In the genomic region with DNA sequence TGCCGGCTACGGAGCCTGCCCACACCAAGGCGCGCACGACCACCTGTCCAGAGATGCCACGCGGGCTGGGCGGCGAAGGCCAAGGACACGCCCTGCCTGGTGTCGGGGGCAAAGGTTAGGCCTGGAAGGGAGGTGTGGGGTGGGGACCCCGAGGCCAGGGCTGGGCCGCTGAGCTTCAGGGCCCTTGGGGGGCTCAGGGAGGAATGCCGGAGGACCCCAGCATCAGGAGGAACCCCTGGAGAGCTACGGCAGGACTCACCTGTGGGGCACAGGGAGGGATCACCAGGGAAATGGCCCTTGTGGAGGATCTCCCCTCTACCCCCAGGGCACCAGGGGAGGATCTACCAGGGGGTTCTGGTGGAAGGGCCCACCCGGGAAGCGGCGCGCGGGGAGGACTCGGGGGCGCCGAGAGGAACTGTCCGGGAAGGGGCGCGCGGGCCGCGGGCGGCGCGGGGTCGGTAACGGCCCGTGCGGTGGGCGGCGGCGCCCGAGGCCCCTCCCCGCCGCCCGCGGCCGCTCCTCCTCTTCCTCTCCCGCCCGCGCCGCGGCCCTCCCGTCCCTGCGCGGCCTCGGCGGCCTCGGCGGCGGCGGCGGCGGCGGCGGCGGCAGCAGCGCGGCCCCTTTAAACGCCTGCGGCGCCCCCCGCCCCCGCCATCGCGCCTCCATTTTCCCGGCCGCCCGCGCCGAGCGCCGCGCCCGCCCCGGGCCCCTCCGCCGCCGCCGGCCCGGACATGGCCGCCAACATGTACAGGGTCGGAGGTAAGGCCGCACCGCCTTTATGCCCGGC, we compare ENCODE assay signal across 1 cellular context.
TF ChIP-seq lines count a peak whose summit lies in the region.

A gene (plus strand): TSS at position 523 of the 787 bp plus-strand sequence. CDS start 209 bp downstream, at position 732.

TF ChIP-seq in HepG2, 621 proteins besides CTCF, POLR2A, EP300 and RAD21 (continued from another document and continues in another):
- TF ChIP-seq, protein P1, sequence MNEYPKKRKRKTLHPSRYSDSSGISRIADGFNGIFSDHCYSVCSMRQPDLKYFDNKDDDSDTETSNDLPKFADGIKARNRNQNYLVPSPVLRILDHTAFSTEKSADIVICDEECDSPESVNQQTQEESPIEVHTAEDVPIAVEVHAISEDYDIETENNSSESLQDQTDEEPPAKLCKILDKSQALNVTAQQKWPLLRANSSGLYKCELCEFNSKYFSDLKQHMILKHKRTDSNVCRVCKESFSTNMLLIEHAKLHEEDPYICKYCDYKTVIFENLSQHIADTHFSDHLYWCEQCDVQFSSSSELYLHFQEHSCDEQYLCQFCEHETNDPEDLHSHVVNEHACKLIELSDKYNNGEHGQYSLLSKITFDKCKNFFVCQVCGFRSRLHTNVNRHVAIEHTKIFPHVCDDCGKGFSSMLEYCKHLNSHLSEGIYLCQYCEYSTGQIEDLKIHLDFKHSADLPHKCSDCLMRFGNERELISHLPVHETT (CRISPR knock-in tag; conservative IDR thresholded peaks at IDR 0.05): peak; percentile 56; the same call in 1 of the 2 replicates
- TF ChIP-seq ZNF746 (CRISPR knock-in tag; IDR thresholded peaks at IDR 0.05) (no peak), ZNF441 (CRISPR knock-in tag; IDR thresholded peaks at IDR 0.05; ENCODE audit: borderline replicate concordance) (peak; percentile 35; the same call in 1 of the 2 replicates), RBM22 (optimal IDR thresholded peaks at IDR 0.05; ENCODE audit: low read length) (peak; percentile 16), ZNF546 (CRISPR knock-in tag; conservative IDR thresholded peaks at IDR 0.05) (no peak; the same call in 1 of the 2 replicates), CC2D1A (CRISPR knock-in tag; IDR thresholded peaks at IDR 0.05) (no peak), ZSCAN30 (CRISPR knock-in tag; IDR thresholded peaks at IDR 0.05) (no peak), YEATS2 (CRISPR knock-in tag; IDR thresholded peaks at IDR 0.05; ENCODE audit: borderline replicate concordance) (no peak), TAF1 (CRISPR knock-in tag; IDR thresholded peaks at IDR 0.05) (peak; percentile 58), ZNF121 (CRISPR knock-in tag; IDR thresholded peaks at IDR 0.05) (no peak), ZFP36L2 (CRISPR knock-in tag; IDR thresholded peaks at IDR 0.05) (0 out of 2 replicates have a peak, but pooled peaks have one; percentile 48), BRCA1 (CRISPR knock-in tag; IDR thresholded peaks at IDR 0.05) (0 out of 2 replicates have a peak, but pooled peaks have one; percentile 24), NR2F1 (CRISPR knock-in tag; IDR thresholded peaks at IDR 0.05) (peak; percentile 57 to 66; a peak in 3 of 4 replicates), ZNF20 (CRISPR knock-in tag; IDR thresholded peaks at IDR 0.05) (no peak), TCF7L2 (IDR thresholded peaks at IDR 0.05; ENCODE audit: low read depth, low read length) (no peak), ATF7-NPFF (CRISPR knock-in tag; IDR thresholded peaks at IDR 0.05; ENCODE audit: low read depth) (peak; percentile 68; the same call in 1 of the 2 replicates), SMAD1 (CRISPR knock-in tag; IDR thresholded peaks at IDR 0.05; ENCODE audit: borderline replicate concordance, low read depth) (0 out of 2 replicates have a peak, but pooled peaks have one; percentile 20), CBX5 (CRISPR knock-in tag; IDR thresholded peaks at IDR 0.05; ENCODE audit: borderline replicate concordance) (no peak), CAMTA2 (CRISPR knock-in tag; IDR thresholded peaks at IDR 0.05; ENCODE audit: borderline replicate concordance) (no peak), RARA (CRISPR knock-in tag; IDR thresholded peaks at IDR 0.05) (peak; percentile 48), ZNF737 (CRISPR knock-in tag; IDR thresholded peaks at IDR 0.05; ENCODE audit: borderline replicate concordance) (no peak), SUZ12 (IDR thresholded peaks at IDR 0.05; ENCODE audit: low read depth, low read length) (no peak), SOX6 (IDR thresholded peaks at IDR 0.05) (no peak), SOX6 (CRISPR knock-in tag; IDR thresholded peaks at IDR 0.05) (peak; percentile 45; the same call in 1 of the 2 replicates), NPAS2 (CRISPR knock-in tag; IDR thresholded peaks at IDR 0.05; ENCODE audit: borderline replicate concordance) (no peak), SMARCE1 (IDR thresholded peaks at IDR 0.05; ENCODE audit: borderline replicate concordance) (no peak), REXO4 (CRISPR knock-in tag; IDR thresholded peaks at IDR 0.05; ENCODE audit: borderline replicate concordance) (no peak), CHD2 (IDR thresholded peaks at IDR 0.05; ENCODE audit: low read depth, low read length) (no peak), ZSCAN9 (CRISPR knock-in tag; IDR thresholded peaks at IDR 0.05; ENCODE audit: borderline replicate concordance) (no peak), ZNF879 (CRISPR knock-in tag; IDR thresholded peaks at IDR 0.05) (no peak), MED8 (CRISPR knock-in tag; IDR thresholded peaks at IDR 0.05; ENCODE audit: insufficient replicate concordance) (no peak), ZNF432 (CRISPR knock-in tag; IDR thresholded peaks at IDR 0.05; ENCODE audit: borderline replicate concordance) (no peak), ZNF619 (CRISPR knock-in tag; IDR thresholded peaks at IDR 0.05) (peak; percentile 62; the same call in 1 of the 2 replicates), HMGA1 (CRISPR knock-in tag; conservative IDR thresholded peaks at IDR 0.05) (no peak), PAX8 (CRISPR knock-in tag; IDR thresholded peaks at IDR 0.05; ENCODE audit: borderline replicate concordance) (no peak)
- TF ChIP-seq, protein P2, sequence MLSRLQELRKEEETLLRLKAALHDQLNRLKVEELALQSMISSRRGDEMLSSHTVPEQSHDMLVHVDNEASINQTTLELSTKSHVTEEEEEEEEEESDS (CRISPR knock-in tag; IDR thresholded peaks at IDR 0.05; ENCODE audit: borderline replicate concordance): peak; percentile 77; the same call in 1 of the 2 replicates
- TF ChIP-seq, protein P3, sequence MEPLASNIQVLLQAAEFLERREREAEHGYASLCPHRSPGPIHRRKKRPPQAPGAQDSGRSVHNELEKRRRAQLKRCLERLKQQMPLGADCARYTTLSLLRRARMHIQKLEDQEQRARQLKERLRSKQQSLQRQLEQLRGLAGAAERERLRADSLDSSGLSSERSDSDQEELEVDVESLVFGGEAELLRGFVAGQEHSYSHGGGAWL (CRISPR knock-in tag; IDR thresholded peaks at IDR 0.05): peak; percentile 92; the same call in 1 of the 2 replicates
- TF ChIP-seq, protein P4, sequence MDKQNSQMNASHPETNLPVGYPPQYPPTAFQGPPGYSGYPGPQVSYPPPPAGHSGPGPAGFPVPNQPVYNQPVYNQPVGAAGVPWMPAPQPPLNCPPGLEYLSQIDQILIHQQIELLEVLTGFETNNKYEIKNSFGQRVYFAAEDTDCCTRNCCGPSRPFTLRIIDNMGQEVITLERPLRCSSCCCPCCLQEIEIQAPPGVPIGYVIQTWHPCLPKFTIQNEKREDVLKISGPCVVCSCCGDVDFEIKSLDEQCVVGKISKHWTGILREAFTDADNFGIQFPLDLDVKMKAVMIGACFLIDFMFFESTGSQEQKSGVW (CRISPR knock-in tag; IDR thresholded peaks at IDR 0.05; ENCODE audit: borderline replicate concordance): no peak
- TF ChIP-seq, protein P5, sequence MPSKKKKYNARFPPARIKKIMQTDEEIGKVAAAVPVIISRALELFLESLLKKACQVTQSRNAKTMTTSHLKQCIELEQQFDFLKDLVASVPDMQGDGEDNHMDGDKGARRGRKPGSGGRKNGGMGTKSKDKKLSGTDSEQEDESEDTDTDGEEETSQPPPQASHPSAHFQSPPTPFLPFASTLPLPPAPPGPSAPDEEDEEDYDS (CRISPR knock-in tag; IDR thresholded peaks at IDR 0.05): peak; percentile 43; the same call in 1 of the 2 replicates
- TF ChIP-seq, protein P6, sequence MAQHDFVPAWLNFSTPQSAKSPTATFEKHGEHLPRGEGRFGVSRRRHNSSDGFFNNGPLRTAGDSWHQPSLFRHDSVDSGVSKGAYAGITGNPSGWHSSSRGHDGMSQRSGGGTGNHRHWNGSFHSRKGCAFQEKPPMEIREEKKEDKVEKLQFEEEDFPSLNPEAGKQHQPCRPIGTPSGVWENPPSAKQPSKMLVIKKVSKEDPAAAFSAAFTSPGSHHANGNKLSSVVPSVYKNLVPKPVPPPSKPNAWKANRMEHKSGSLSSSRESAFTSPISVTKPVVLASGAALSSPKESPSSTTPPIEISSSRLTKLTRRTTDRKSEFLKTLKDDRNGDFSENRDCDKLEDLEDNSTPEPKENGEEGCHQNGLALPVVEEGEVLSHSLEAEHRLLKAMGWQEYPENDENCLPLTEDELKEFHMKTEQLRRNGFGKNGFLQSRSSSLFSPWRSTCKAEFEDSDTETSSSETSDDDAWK (CRISPR knock-in tag; IDR thresholded peaks at IDR 0.05): no peak
- TF ChIP-seq, protein P7, sequence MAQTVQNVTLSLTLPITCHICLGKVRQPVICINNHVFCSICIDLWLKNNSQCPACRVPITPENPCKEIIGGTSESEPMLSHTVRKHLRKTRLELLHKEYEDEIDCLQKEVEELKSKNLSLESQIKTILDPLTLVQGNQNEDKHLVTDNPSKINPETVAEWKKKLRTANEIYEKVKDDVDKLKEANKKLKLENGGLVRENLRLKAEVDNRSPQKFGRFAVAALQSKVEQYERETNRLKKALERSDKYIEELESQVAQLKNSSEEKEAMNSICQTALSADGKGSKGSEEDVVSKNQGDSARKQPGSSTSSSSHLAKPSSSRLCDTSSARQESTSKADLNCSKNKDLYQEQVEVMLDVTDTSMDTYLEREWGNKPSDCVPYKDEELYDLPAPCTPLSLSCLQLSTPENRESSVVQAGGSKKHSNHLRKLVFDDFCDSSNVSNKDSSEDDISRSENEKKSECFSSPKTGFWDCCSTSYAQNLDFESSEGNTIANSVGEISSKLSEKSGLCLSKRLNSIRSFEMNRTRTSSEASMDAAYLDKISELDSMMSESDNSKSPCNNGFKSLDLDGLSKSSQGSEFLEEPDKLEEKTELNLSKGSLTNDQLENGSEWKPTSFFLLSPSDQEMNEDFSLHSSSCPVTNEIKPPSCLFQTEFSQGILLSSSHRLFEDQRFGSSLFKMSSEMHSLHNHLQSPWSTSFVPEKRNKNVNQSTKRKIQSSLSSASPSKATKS (CRISPR knock-in tag; IDR thresholded peaks at IDR 0.05): no peak
- TF ChIP-seq, protein P8, sequence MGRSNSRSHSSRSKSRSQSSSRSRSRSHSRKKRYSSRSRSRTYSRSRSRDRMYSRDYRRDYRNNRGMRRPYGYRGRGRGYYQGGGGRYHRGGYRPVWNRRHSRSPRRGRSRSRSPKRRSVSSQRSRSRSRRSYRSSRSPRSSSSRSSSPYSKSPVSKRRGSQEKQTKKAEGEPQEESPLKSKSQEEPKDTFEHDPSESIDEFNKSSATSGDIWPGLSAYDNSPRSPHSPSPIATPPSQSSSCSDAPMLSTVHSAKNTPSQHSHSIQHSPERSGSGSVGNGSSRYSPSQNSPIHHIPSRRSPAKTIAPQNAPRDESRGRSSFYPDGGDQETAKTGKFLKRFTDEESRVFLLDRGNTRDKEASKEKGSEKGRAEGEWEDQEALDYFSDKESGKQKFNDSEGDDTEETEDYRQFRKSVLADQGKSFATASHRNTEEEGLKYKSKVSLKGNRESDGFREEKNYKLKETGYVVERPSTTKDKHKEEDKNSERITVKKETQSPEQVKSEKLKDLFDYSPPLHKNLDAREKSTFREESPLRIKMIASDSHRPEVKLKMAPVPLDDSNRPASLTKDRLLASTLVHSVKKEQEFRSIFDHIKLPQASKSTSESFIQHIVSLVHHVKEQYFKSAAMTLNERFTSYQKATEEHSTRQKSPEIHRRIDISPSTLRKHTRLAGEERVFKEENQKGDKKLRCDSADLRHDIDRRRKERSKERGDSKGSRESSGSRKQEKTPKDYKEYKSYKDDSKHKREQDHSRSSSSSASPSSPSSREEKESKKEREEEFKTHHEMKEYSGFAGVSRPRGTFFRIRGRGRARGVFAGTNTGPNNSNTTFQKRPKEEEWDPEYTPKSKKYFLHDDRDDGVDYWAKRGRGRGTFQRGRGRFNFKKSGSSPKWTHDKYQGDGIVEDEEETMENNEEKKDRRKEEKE (IDR thresholded peaks at IDR 0.05): no peak
- TF ChIP-seq, protein P9, sequence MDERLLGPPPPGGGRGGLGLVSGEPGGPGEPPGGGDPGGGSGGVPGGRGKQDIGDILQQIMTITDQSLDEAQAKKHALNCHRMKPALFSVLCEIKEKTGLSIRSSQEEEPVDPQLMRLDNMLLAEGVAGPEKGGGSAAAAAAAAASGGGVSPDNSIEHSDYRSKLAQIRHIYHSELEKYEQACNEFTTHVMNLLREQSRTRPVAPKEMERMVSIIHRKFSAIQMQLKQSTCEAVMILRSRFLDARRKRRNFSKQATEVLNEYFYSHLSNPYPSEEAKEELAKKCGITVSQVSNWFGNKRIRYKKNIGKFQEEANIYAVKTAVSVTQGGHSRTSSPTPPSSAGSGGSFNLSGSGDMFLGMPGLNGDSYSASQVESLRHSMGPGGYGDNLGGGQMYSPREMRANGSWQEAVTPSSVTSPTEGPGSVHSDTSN (CRISPR knock-in tag; IDR thresholded peaks at IDR 0.05): no peak
- TF ChIP-seq, protein P10, sequence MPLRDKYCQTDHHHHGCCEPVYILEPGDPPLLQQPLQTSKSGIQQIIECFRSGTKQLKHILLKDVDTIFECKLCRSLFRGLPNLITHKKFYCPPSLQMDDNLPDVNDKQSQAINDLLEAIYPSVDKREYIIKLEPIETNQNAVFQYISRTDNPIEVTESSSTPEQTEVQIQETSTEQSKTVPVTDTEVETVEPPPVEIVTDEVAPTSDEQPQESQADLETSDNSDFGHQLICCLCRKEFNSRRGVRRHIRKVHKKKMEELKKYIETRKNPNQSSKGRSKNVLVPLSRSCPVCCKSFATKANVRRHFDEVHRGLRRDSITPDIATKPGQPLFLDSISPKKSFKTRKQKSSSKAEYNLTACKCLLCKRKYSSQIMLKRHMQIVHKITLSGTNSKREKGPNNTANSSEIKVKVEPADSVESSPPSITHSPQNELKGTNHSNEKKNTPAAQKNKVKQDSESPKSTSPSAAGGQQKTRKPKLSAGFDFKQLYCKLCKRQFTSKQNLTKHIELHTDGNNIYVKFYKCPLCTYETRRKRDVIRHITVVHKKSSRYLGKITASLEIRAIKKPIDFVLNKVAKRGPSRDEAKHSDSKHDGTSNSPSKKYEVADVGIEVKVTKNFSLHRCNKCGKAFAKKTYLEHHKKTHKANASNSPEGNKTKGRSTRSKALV (CRISPR knock-in tag; IDR thresholded peaks at IDR 0.05): peak; percentile 68; the same call in 1 of the 2 replicates
- TF ChIP-seq, protein P11, sequence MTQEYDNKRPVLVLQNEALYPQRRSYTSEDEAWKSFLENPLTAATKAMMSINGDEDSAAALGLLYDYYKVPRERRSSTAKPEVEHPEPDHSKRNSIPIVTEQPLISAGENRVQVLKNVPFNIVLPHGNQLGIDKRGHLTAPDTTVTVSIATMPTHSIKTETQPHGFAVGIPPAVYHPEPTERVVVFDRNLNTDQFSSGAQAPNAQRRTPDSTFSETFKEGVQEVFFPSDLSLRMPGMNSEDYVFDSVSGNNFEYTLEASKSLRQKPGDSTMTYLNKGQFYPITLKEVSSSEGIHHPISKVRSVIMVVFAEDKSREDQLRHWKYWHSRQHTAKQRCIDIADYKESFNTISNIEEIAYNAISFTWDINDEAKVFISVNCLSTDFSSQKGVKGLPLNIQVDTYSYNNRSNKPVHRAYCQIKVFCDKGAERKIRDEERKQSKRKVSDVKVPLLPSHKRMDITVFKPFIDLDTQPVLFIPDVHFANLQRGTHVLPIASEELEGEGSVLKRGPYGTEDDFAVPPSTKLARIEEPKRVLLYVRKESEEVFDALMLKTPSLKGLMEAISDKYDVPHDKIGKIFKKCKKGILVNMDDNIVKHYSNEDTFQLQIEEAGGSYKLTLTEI (CRISPR knock-in tag; conservative IDR thresholded peaks at IDR 0.05): no peak
- TF ChIP-seq, protein P12, sequence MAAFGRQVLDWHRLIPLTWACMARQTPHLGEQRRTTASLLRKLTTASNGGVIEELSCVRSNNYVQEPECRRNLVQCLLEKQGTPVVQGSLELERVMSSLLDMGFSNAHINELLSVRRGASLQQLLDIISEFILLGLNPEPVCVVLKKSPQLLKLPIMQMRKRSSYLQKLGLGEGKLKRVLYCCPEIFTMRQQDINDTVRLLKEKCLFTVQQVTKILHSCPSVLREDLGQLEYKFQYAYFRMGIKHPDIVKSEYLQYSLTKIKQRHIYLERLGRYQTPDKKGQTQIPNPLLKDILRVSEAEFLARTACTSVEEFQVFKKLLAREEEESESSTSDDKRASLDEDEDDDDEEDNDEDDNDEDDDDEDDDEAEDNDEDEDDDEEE (CRISPR knock-in tag; IDR thresholded peaks at IDR 0.05): 0 out of 2 replicates have a peak, but pooled peaks have one; percentile 80
